In genomic region chr6:28914941-28915340, GRCh38 we compare ENCODE assay signal across 17 cellular contexts. TPM values are rescaled to one million over a fixed set of nuclear protein-coding genes. Genes with fewer than 3 reads are reported as not detected.
DNase-seq lines count a peak whose midpoint lies in the region; ATAC-seq and TF ChIP-seq lines count a peak whose summit lies in the region.
"Had no signal": no experiment of that assay in that cellular context is flagged by ENCODE, and none has a peak within 500 bp of the region (broad histone marks: within the 10 kb centered on the region; RNA-seq: fewer than 3 reads in every experiment).

No MANE protein-coding gene starts in this region.

- no peaks in the 10 kb centered on the region for H3K27me3 ChIP-seq in right lobe of liver
- H3K27me3 ChIP-seq in transverse colon: no peaks in the 10 kb centered on the region

- H3K9me3 ChIP-seq in OCI-LY7 (ENCODE audit: low read length): no peaks in the 10 kb centered on the region
- no peaks in the 10 kb centered on the region for H3K9me3 ChIP-seq in right lobe of liver
- H3K9me3 ChIP-seq in transverse colon: no peaks in the 10 kb centered on the region
- H3K9me3 ChIP-seq: HAP-1 had no signal

- POLR2A ChIA-PET in OCI-LY7 (lab: Charles Lee): interaction anchor here (0.7 kb wide), 2 partner anchors 18 to 96 kb away, joined by 3 read pairs; no protein-coding TSS in a partner anchor

- H3K4me3 ChIP-seq in OCI-LY7 (ENCODE audit: low read depth, low read length, poor library complexity, severe bottlenecking): no peak overlapping the region
- H3K4me3 ChIP-seq in right lobe of liver: no peak overlapping the region
- H3K4me3 ChIP-seq in transverse colon: no peak overlapping the region
- H3K4me3 ChIP-seq: HAP-1 had no signal

- peaks cover 7% of the 10 kb centered on the region; the same call in 1 of the 2 replicates for H4K20me1 ChIP-seq in OCI-LY7 (ENCODE audit: insufficient read depth, low read length)

- BruUV-seq in OCI-LY7 (replicated peaks; lab: Mats Ljungman, UMichigan): TSS peak; percentile 38

- H3K4me1 ChIP-seq in OCI-LY7 (ENCODE audit: insufficient read depth, low read length, poor library complexity, severe bottlenecking) (no peaks in the 10 kb centered on the region), right lobe of liver (peaks cover 0 to 38% (median 3%) of the 10 kb centered on the region in 4 donors), transverse colon (no peaks in the 10 kb centered on the region)
- H3K4me1 ChIP-seq: HAP-1 had no signal

- no peak overlapping the region for H2AFZ ChIP-seq in OCI-LY7 (ENCODE audit: low read length)

- in situ Hi-C loops in transverse colon (cut with MboI; ENCODE audit: low pct_ligation_motif_present in 1 of 4, low pct_unique_long_range_greater_than_20kb in 1 of 4, low sequenced_read_pairs in 3 of 4): no loop called here

- ATAC-seq in left lobe of liver: peak; percentile 87
- ATAC-seq in right lobe of liver: peak; percentile 75 to 89 (median 84)
- ATAC-seq in SK-N-SH treated with all-trans-retinoic acid at 6 μM for 48 hours: no peak

- peaks cover 93% of the 10 kb centered on the region for H3K36me3 ChIP-seq in OCI-LY7 (ENCODE audit: insufficient read depth, low read length)
- H3K36me3 ChIP-seq in right lobe of liver: peaks cover 7 to 90% (median 56%) of the 10 kb centered on the region in 4 donors
- H3K36me3 ChIP-seq in transverse colon: peaks cover 0 to 82% (median 41%) of the 10 kb centered on the region in 4 donors

- no peak for TF ChIP-seq EP300 in transverse colon (IDR thresholded peaks at IDR 0.05; ENCODE audit: low read depth)

- TF ChIP-seq CTCF in OCI-LY7 (conservative IDR thresholded peaks at IDR 0.05; ENCODE audit: low read length) (no peak), right lobe of liver (IDR thresholded peaks at IDR 0.05) (no peak), transverse colon (IDR thresholded peaks at IDR 0.05) (no peak)

- CTCF ChIA-PET in OCI-LY7 (lab: Charles Lee; ENCODE audit: unreplicated experiment): no interaction called here

- H3K27ac ChIP-seq in OCI-LY7 (ENCODE audit: low read depth, low read length, poor library complexity, severe bottlenecking) (no peak overlapping the region), right lobe of liver (peak overlapping the region; percentile 64 to 84 (median 71)), transverse colon (no peak overlapping the region)

- intact Hi-C loops in OCI-LY7 (cut with micrococcal nuclease; ENCODE audit: unreplicated experiment) (no loop called here), right lobe of liver (cut with DNase I) (no loop called here), transverse colon (cut with DNase I; ENCODE audit: low total_unique reads) (no loop called here)

- H3K4me2 ChIP-seq in OCI-LY7 (ENCODE audit: low read length): no peak overlapping the region

- no peaks in the 10 kb centered on the region for H3K9me2 ChIP-seq in OCI-LY7 (ENCODE audit: insufficient read depth, low read length)

- TF ChIP-seq POLR2A in right lobe of liver (IDR thresholded peaks at IDR 0.05) (no peak), transverse colon (IDR thresholded peaks at IDR 0.05) (no peak)

- WGBS in right lobe of liver (ENCODE audit: insufficient coverage, low coverage, low lambda C conversion rate, missing lambda C conversion rate): 75% methylated on average over 2 of the region's 2 CpGs
- WGBS in transverse colon (ENCODE audit: low coverage in 1 of 2), 2 donors: 87 to 89% methylated on average over 2 of the region's 2 CpGs

- peaks cover 48% of the 10 kb centered on the region for H3K79me2 ChIP-seq in OCI-LY7 (ENCODE audit: insufficient read depth, low read depth, low read length)

- no peak for DNase-seq in OCI-LY7 (ENCODE audit: low spot score)
- peak; percentile 19 for DNase-seq in fibroblast of gingiva (ENCODE audit: low read depth)
- DNase-seq in left lobe of liver (ENCODE audit: low spot score): peak; percentile 63
- no peak for DNase-seq in right lobe of liver
- DNase-seq in transverse colon: no peak
- DNase-seq in UCSD-AML1 (lab: John Stamatoyannopoulos, UW; ENCODE audit: unreplicated experiment): no peak
- no peak for DNase-seq in DMS79 treated with DMSO at 0.1 percent for 48 hours (lab: John Stamatoyannopoulos, UW)
- DNase-seq: C1 segment of cervical spinal cord; CD4-positive, alpha-beta memory T cell; COR-L47; DMS153; EL; GDM1; GOT3; HFFc6 had no signal

TF ChIP-seq in SK-N-SH treated with all-trans-retinoic acid at 6 μM for 48 hours, 23 proteins besides CTCF, POLR2A, EP300 and RAD21:
- TF ChIP-seq RARB (CRISPR knock-in tag; IDR thresholded peaks at IDR 0.05): no peak
- no peak for TF ChIP-seq CSDC2 (CRISPR knock-in tag; IDR thresholded peaks at IDR 0.05)
- TF ChIP-seq, protein P1, sequence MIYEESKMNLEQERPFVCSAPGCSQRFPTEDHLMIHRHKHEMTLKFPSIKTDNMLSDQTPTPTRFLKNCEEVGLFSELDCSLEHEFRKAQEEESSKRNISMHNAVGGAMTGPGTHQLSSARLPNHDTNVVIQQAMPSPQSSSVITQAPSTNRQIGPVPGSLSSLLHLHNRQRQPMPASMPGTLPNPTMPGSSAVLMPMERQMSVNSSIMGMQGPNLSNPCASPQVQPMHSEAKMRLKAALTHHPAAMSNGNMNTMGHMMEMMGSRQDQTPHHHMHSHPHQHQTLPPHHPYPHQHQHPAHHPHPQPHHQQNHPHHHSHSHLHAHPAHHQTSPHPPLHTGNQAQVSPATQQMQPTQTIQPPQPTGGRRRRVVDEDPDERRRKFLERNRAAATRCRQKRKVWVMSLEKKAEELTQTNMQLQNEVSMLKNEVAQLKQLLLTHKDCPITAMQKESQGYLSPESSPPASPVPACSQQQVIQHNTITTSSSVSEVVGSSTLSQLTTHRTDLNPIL (CRISPR knock-in tag; IDR thresholded peaks at IDR 0.05; ENCODE audit: low read depth): no peak
- no peak for TF ChIP-seq ZFP3 (CRISPR knock-in tag; IDR thresholded peaks at IDR 0.05)
- TF ChIP-seq ZNF70 (CRISPR knock-in tag; IDR thresholded peaks at IDR 0.05): no peak
- TF ChIP-seq ZC3H10 (CRISPR knock-in tag; IDR thresholded peaks at IDR 0.05): no peak
TF ChIP-seq in SK-N-SH treated with all-trans-retinoic acid at 6 μM for 48 hours: peak in this region for 0.

RNA-seq across cellular contexts. Expression of gene TRIM27, which starts 8.8 kb away (rescaled TPM):
- 126 and 130 TPM in 2 replicates for total RNA-seq in OCI-LY7 (2014; rRNA removed; shearing (Covaris generic))
- total RNA-seq in OCI-LY7 (2022) (112 and 116 TPM in 2 replicates), left lobe of liver (34.3 TPM), right lobe of liver (10 to 100 TPM; 31.5 to 54.8 (median 36.7) TPM), transverse colon (100 to 1,000 TPM in 1 of 4 donors, 10 to 100 TPM in 3; 27.3 to 237 (median 48.9) TPM)

Comparison
In these comparisons a context has a peak if more than half of its experiments do, and no peak if none do; other contexts are left out.
1. DNase-seq: peak in fibroblast of gingiva (single experiment) and left lobe of liver (single experiment); none in OCI-LY7 (single experiment), right lobe of liver (0 of 3), transverse colon (single experiment), UCSD-AML1 (single experiment) and DMS79 treated with DMSO at 0.1 percent for 48 hours (single experiment).
2. H3K27ac ChIP-seq: peak in right lobe of liver (3 of 3); none in OCI-LY7 (single experiment) and transverse colon (0 of 4).